Comparison of ENCODE assay signal across 8 cellular contexts in the genomic region with DNA sequence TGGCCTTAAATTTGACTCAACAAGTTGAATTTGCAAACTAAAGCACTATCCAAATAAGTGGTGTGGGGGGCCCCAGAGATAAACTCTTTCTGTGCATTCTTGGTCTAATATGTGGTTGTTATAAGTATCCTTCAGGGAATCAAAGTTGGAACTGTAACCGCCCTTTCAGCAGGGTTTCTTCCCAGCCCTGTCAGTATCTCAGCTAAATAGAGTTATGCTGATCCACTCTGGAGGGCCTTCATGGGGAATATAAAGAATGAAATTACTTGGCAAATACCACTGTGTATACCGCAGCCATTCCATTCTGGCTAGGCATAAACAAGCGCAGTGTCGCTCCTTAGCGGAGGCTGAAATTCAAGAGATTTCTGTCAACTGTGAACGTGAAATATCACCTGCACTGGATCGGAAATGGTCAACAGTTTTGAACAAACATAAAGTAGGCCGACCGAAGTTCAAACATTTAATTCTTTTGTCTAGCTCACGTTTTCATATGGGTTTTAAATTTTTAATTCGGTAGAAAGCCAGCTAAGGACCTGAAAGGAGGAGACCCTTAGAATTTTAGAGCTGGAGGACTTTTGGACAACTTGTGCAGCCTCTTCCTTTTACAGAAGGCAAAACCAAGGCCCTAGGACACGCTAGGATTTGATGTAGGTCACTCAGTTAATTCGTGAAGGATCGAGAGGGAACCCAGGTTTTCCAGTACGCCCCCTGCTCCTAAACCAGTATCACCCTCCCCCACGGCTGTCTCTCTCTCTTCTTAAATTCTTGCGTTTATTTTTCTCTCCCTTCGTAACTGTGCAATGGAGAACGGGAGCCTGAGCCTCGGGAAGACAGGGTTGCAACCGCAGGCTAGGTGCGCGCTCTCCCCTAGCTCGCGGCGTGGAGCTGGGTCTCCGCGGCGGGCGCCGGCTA.
DNase-seq lines count a peak whose midpoint lies in the region; ATAC-seq, FAIRE-seq and TF ChIP-seq lines count a peak whose summit lies in the region.

No MANE protein-coding gene starts in this region.

- H3K4me3 ChIP-seq in GM06990 (replicated peaks; ENCODE audit: low read depth, low read length) (peak overlapping the region; percentile 65), foreskin fibroblast (ENCODE audit: low read depth in 1 of 2, low read length in 2 of 2) (peak overlapping the region; percentile 59 to 69), parathyroid adenoma (ENCODE audit: low read depth, low read length) (peak overlapping the region; percentile 65)

- DNase-seq in GM06990 (ENCODE audit: extremely low read depth, insufficient read length): no peak
- DNase-seq in foreskin fibroblast: peak in 1 of 2 donors; percentile 48
- no peak for DNase-seq in frontal cortex (ENCODE audit: low spot score in 2 of 2)
- DNase-seq in NCI-H2081 treated with DMSO at 0.1 percent for 48 hours (lab: John Stamatoyannopoulos, UW): no peak

- H3K36me3 ChIP-seq in GM06990 (ENCODE audit: control insufficient read depth, insufficient read depth, low read length) (no peaks in the 10 kb centered on the region), parathyroid adenoma (ENCODE audit: control insufficient read depth, insufficient read depth, low read length) (no peaks in the 10 kb centered on the region)

- no peak for FAIRE-seq in frontal cortex (lab: Jason Lieb, UNC)

- peak overlapping the region; percentile 62 for H3K9ac ChIP-seq in parathyroid adenoma

- H3K27ac ChIP-seq in VCaP (peak overlapping the region; percentile 79), parathyroid adenoma (peak overlapping the region; percentile 91)

- peaks cover 5% of the 10 kb centered on the region for H3K4me1 ChIP-seq in parathyroid adenoma

- peak overlapping the region; percentile 75 for H3K4me2 ChIP-seq in parathyroid adenoma (ENCODE audit: low read length)

- no peaks in the 10 kb centered on the region for H3K9me3 ChIP-seq in parathyroid adenoma (ENCODE audit: control insufficient read depth, low read length)

- no peaks in the 10 kb centered on the region for H3K27me3 ChIP-seq in GM06990 (replicated peaks; ENCODE audit: control insufficient read depth, insufficient read depth, low read length)
- H3K27me3 ChIP-seq in parathyroid adenoma (ENCODE audit: control insufficient read depth, insufficient read depth, low read length): no peaks in the 10 kb centered on the region

- TF ChIP-seq CTCF in GM06990 (IDR thresholded peaks at IDR 0.05; ENCODE audit: insufficient read depth, low read length, poor library complexity, severe bottlenecking): no peak
- no peak for TF ChIP-seq CTCF in VCaP (conservative IDR thresholded peaks at IDR 0.05)
- TF ChIP-seq CTCF in foreskin fibroblast (IDR thresholded peaks at IDR 0.05; ENCODE audit: low read depth, low read length): no peak
- no peak for TF ChIP-seq CTCF in parathyroid adenoma (IDR thresholded peaks at IDR 0.05)

- peaks cover 9% of the 10 kb centered on the region for H3K79me2 ChIP-seq in parathyroid adenoma

- H2AFZ ChIP-seq in parathyroid adenoma: peak overlapping the region; percentile 97

- ATAC-seq in HG02885 (IDR thresholded peaks at IDR 0.05; ENCODE audit: poor library complexity, unreplicated experiment) (peak; percentile 1), GM21381 (IDR thresholded peaks at IDR 0.05; ENCODE audit: unreplicated experiment) (no peak)
